ENCODE assay signal across 1 cellular context in genomic region chr6:31947070-31947675, GRCh38.
TF ChIP-seq lines count a peak whose summit lies in the region.

No MANE protein-coding gene starts in this region.

TF ChIP-seq in HepG2, 621 proteins besides CTCF, POLR2A, EP300 and RAD21 (continued from another document and continues in another):
- TF ChIP-seq ZNF687 (CRISPR knock-in tag; IDR thresholded peaks at IDR 0.05) (peak; percentile 38), ZNF276 (CRISPR knock-in tag; IDR thresholded peaks at IDR 0.05; ENCODE audit: low read depth) (no peak), ZNF18 (CRISPR knock-in tag; IDR thresholded peaks at IDR 0.05; ENCODE audit: insufficient replicate concordance) (peak; percentile 57), TFDP2 (CRISPR knock-in tag; IDR thresholded peaks at IDR 0.05) (no peak), HOXA5 (CRISPR knock-in tag; IDR thresholded peaks at IDR 0.05) (0 out of 2 replicates have a peak, but pooled peaks have one; percentile 58), FLYWCH1 (CRISPR knock-in tag; IDR thresholded peaks at IDR 0.05) (0 out of 2 replicates have a peak, but pooled peaks have one; percentile 52), ZNF224 (CRISPR knock-in tag; IDR thresholded peaks at IDR 0.05) (peak; percentile 71; the same call in 1 of the 2 replicates), BRD4 (CRISPR knock-in tag; IDR thresholded peaks at IDR 0.05) (0 out of 2 replicates have a peak, but pooled peaks have one; percentile 30), RERE (CRISPR knock-in tag; IDR thresholded peaks at IDR 0.05; ENCODE audit: low read depth) (no peak), NR2C2 (CRISPR knock-in tag; IDR thresholded peaks at IDR 0.05; ENCODE audit: borderline replicate concordance) (peak; percentile 73), KLF16 (CRISPR knock-in tag; IDR thresholded peaks at IDR 0.05) (no peak), HIC2 (CRISPR knock-in tag; IDR thresholded peaks at IDR 0.05; ENCODE audit: low read depth) (0 out of 2 replicates have a peak, but pooled peaks have one; percentile 20), HOMEZ (CRISPR knock-in tag; IDR thresholded peaks at IDR 0.05; ENCODE audit: low read depth) (0 out of 2 replicates have a peak, but pooled peaks have one; percentile 25), EED (CRISPR knock-in tag; IDR thresholded peaks at IDR 0.05) (peak; percentile 69), SSRP1 (CRISPR knock-in tag; IDR thresholded peaks at IDR 0.05) (0 out of 2 replicates have a peak, but pooled peaks have one; percentile 6), CREB3 (CRISPR knock-in tag; IDR thresholded peaks at IDR 0.05) (0 out of 2 replicates have a peak, but pooled peaks have one; percentile 35), ZNF777 (CRISPR knock-in tag; IDR thresholded peaks at IDR 0.05) (0 out of 2 replicates have a peak, but pooled peaks have one; percentile 29), ZNF746 (CRISPR knock-in tag; IDR thresholded peaks at IDR 0.05) (peak; percentile 26; the same call in 1 of the 2 replicates), BORCS8-MEF2B (CRISPR knock-in tag; IDR thresholded peaks at IDR 0.05) (0 out of 2 replicates have a peak, but pooled peaks have one; percentile 5), HNF4A (CRISPR knock-in tag; IDR thresholded peaks at IDR 0.05) (0 out of 2 replicates have a peak, but pooled peaks have one; percentile 26), EZH2 (conservative IDR thresholded peaks at IDR 0.05; ENCODE audit: low read depth, low read length) (no peak), HNRNPL (IDR thresholded peaks at IDR 0.05; ENCODE audit: low read depth, low read length) (0 out of 2 replicates have a peak, but pooled peaks have one; percentile 79), ZNF281 (CRISPR knock-in tag; IDR thresholded peaks at IDR 0.05; ENCODE audit: borderline replicate concordance) (0 out of 2 replicates have a peak, but pooled peaks have one; percentile 19), NR2F1 (CRISPR knock-in tag; IDR thresholded peaks at IDR 0.05) (peak in 1 of 2 experiments; percentile 22; a peak in 1 of 4 replicates), ZNF264 (CRISPR knock-in tag; IDR thresholded peaks at IDR 0.05) (0 out of 2 replicates have a peak, but pooled peaks have one; percentile 19), ZNF780A (CRISPR knock-in tag; IDR thresholded peaks at IDR 0.05) (0 out of 2 replicates have a peak, but pooled peaks have one; percentile 55), HDAC1 (CRISPR knock-in tag; IDR thresholded peaks at IDR 0.05) (0 out of 2 replicates have a peak, but pooled peaks have one; percentile 14), ZNF788 (CRISPR knock-in tag; IDR thresholded peaks at IDR 0.05; ENCODE audit: borderline replicate concordance) (peak; percentile 30; the same call in 1 of the 2 replicates), ZNF496 (CRISPR knock-in tag; IDR thresholded peaks at IDR 0.05; ENCODE audit: insufficient replicate concordance) (no peak), PRPF4 (IDR thresholded peaks at IDR 0.05; ENCODE audit: low read depth, low read length, poor library complexity, severe bottlenecking) (peak; percentile 23), NFKB2 (CRISPR knock-in tag; IDR thresholded peaks at IDR 0.05; ENCODE audit: borderline replicate concordance) (peak; percentile 52; the same call in 1 of the 2 replicates)
